In genomic region chr3:134594236-134594825, GRCh38 we compare ENCODE assay signal across 1 cellular context.
A peak's percentile ranks its signal among the peaks of the same experiment; 100 is the strongest.
TF ChIP-seq lines count a peak whose summit lies in the region.

No MANE protein-coding gene starts in this region.

TF ChIP-seq in H1, 55 proteins besides CTCF, POLR2A, EP300 and RAD21 (continued from another document):
- TF ChIP-seq MAX (IDR thresholded peaks at IDR 0.05): 0 out of 2 replicates have a peak, but pooled peaks have one; percentile 19
- no peak for TF ChIP-seq KDM4A (IDR thresholded peaks at IDR 0.05; ENCODE audit: low read depth, low read length, severe bottlenecking)
